In the genomic region with DNA sequence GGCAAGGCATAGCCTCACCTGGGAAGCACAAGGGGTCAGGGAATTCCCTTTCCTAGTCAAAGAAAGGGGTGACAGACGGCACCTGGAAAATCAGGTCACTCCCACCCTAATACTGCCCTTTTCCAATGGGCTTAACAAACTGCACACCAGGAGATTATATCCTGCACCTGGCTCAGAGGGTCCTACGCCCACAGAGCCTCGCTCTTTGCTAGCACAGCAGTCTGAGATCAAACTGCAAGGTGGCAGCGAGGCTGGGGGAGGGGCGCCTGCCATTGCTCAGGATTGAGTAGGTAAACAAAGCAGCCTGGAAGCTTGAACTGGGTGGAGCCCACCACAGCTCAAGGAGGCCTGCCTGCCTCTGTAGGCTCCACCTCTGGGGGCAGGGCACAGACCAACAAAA, we compare ENCODE assay signal across 2 cellular contexts. TPM values are rescaled to one million over a fixed set of nuclear protein-coding genes. Genes with fewer than 3 reads are reported as not detected.
"Had no signal": no experiment of that assay in that cellular context is flagged by ENCODE, and none has a peak within 500 bp of the region (broad histone marks: within the 10 kb centered on the region; RNA-seq: fewer than 3 reads in every experiment).

No MANE protein-coding gene starts in this region.

RNA-seq across cellular contexts. Expression of gene RAB3C, which starts 9.9 kb away (rescaled TPM):
- total RNA-seq: G401, GM12878 had no signal
